Comparison of ENCODE assay signal across 1 cellular context in the genomic region with DNA sequence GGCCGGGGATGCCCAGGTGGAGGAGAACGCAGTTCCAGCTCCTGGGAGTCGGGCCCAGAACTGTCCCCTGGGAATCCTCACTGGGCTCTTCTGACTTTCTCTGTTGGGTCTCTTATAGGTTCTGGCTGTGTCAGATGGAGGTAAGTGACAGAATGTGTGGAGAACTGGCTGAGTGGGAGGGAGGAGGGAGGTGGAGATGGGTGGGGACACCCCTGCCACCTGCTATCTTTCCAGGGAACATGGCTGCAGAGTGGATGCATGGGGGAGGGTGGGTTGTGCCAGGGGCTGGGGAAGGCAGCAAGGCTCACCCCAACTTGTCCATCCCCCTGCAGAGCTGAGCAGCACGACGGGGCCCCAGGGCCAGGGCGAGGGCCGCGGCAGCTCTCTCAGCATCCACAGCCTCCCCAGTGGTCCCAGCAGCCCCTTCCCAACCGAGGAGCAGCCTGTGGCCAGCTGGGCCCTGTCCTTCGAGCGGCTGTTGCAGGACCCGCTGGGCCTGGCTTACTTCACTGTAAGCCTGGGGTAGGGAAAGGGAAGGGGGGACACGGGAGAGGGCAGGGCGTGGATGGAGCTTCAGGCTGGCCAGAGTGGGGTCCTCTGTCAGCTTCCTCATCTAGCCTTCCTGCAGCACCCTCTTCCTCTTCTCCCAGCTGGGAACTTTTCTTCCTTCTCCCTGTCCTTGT.
TF ChIP-seq lines count a peak whose summit lies in the region.

No MANE protein-coding gene starts in this region.

TF ChIP-seq in K562, 482 proteins besides CTCF, POLR2A, EP300 and RAD21 (continued from another document):
- TF ChIP-seq STAT6 (CRISPR knock-in tag; IDR thresholded peaks at IDR 0.05) (no peak), ZNF57 (CRISPR knock-in tag; IDR thresholded peaks at IDR 0.05) (0 out of 2 replicates have a peak, but pooled peaks have one; percentile 12), BHLHE40 (IDR thresholded peaks at IDR 0.05; ENCODE audit: low read length) (no peak)
